1 cellular context compared by ENCODE assay signal in genomic region chr2:201433389-201433995, GRCh38.
TF ChIP-seq lines count a peak whose summit lies in the region.

No MANE protein-coding gene starts in this region.

TF ChIP-seq in IMR-90, 13 proteins besides CTCF, POLR2A, EP300 and RAD21:
- TF ChIP-seq, protein P1, sequence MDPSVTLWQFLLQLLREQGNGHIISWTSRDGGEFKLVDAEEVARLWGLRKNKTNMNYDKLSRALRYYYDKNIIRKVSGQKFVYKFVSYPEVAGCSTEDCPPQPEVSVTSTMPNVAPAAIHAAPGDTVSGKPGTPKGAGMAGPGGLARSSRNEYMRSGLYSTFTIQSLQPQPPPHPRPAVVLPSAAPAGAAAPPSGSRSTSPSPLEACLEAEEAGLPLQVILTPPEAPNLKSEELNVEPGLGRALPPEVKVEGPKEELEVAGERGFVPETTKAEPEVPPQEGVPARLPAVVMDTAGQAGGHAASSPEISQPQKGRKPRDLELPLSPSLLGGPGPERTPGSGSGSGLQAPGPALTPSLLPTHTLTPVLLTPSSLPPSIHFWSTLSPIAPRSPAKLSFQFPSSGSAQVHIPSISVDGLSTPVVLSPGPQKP (IDR thresholded peaks at IDR 0.05; ENCODE audit: borderline replicate concordance, low read depth, low read length): no peak
- TF ChIP-seq, protein P2, sequence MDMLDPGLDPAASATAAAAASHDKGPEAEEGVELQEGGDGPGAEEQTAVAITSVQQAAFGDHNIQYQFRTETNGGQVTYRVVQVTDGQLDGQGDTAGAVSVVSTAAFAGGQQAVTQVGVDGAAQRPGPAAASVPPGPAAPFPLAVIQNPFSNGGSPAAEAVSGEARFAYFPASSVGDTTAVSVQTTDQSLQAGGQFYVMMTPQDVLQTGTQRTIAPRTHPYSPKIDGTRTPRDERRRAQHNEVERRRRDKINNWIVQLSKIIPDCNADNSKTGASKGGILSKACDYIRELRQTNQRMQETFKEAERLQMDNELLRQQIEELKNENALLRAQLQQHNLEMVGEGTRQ (IDR thresholded peaks at IDR 0.05; ENCODE audit: low read depth, low read length): no peak
- no peak for TF ChIP-seq MXI1 (IDR thresholded peaks at IDR 0.05; ENCODE audit: borderline replicate concordance, low read depth, low read length)
- no peak for TF ChIP-seq MAZ (IDR thresholded peaks at IDR 0.05; ENCODE audit: borderline replicate concordance, low read depth, low read length)
- no peak for TF ChIP-seq MAFK (IDR thresholded peaks at IDR 0.05; ENCODE audit: low read depth, low read length)
- no peak for TF ChIP-seq RFX5 (IDR thresholded peaks at IDR 0.05; ENCODE audit: low read depth, low read length)
- no peak for TF ChIP-seq FOS (IDR thresholded peaks at IDR 0.05; ENCODE audit: low read depth, low read length)
- TF ChIP-seq CHD1 (IDR thresholded peaks at IDR 0.05; ENCODE audit: low read depth, low read length): no peak
- no peak for TF ChIP-seq BHLHE40 (IDR thresholded peaks at IDR 0.05; ENCODE audit: low read depth, low read length)
- no peak for TF ChIP-seq SMC3 (IDR thresholded peaks at IDR 0.05; ENCODE audit: low read depth, low read length)
- TF ChIP-seq RCOR1 (IDR thresholded peaks at IDR 0.05; ENCODE audit: insufficient replicate concordance, low read length): no peak
- TF ChIP-seq NFE2L2 (IDR thresholded peaks at IDR 0.05; ENCODE audit: low read depth, low read length): no peak
- TF ChIP-seq CEBPB (IDR thresholded peaks at IDR 0.05; ENCODE audit: low read depth, low read length): no peak
